In the genomic region with DNA sequence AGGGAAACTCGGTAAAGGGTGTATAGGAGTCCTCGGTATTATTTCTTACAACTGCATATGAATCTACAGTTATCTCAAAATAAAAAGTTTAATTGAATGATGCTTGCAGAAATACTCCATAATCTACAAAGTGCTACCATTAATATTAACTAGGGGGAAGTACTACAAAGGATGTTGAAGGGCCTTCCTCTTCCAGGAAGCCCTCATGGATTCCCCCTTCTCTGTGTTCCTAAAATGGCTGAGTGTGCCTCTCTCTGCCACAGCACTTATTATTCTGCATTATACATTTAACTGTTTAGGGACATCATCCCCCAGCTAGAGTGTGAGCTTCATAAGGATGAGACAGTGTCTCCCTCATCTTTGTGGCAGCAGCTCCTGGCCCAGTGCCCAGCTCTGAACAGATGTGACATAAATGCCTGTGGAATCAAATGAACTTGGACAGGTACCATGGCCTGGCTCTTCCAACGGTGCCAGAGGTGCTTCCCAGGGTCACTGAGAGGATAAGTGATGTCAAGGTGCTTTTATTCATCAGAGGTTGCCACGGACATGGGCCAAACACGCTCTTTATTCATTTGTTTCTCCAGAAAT, we compare ENCODE assay signal across 27 cellular contexts.
A peak's percentile ranks its signal among the peaks of the same experiment; 100 is the strongest.
DNase-seq lines count a peak whose midpoint lies in the region; ATAC-seq and TF ChIP-seq lines count a peak whose summit lies in the region.
"Had no signal": no experiment of that assay in that cellular context is flagged by ENCODE, and none has a peak within 500 bp of the region (broad histone marks: within the 10 kb centered on the region; RNA-seq: fewer than 3 reads in every experiment).

No MANE protein-coding gene starts in this region.

- H3K27ac ChIP-seq in gastroesophageal sphincter (no peak overlapping the region), ovary (no peak overlapping the region)
- H3K27ac ChIP-seq: foreskin keratinocyte, hepatocyte, parathyroid adenoma had no signal

- no peaks in the 10 kb centered on the region for H3K4me1 ChIP-seq in gastroesophageal sphincter
- H3K4me1 ChIP-seq in ovary (ENCODE audit: insufficient read depth), result no peaks in the 10 kb centered on the region
- H3K4me1 ChIP-seq: foreskin keratinocyte, parathyroid adenoma had no signal

- peaks cover 44% of the 10 kb centered on the region for H3K36me3 Mint-ChIP-seq in memory B cell
- H3K36me3 Mint-ChIP-seq: immature natural killer cell, mesothelial cell of epicardium had no signal

- TF ChIP-seq CTCF in gastroesophageal sphincter (IDR thresholded peaks at IDR 0.05) (no peak), ovary (IDR thresholded peaks at IDR 0.05) (no peak)

- H3K27me3 Mint-ChIP-seq in memory B cell, result no peaks in the 10 kb centered on the region

- H3K36me3 ChIP-seq in gastroesophageal sphincter (no peaks in the 10 kb centered on the region), ovary (no peaks in the 10 kb centered on the region)

- H3K4me3 Mint-ChIP-seq in memory B cell, result no peak overlapping the region
- H3K4me3 Mint-ChIP-seq: H9, immature natural killer cell, mesothelial cell of epicardium, nephron, T-cell had no signal

- peaks cover 3% of the 10 kb centered on the region for H3K9me3 Mint-ChIP-seq in memory B cell

- H3K4me1 Mint-ChIP-seq in memory B cell, result peaks cover 62% of the 10 kb centered on the region
- H3K4me1 Mint-ChIP-seq: immature natural killer cell, nephron, T-cell had no signal

- H3K9me3 ChIP-seq in gastroesophageal sphincter (peaks cover 0 to 10% (median 0%) of the 10 kb centered on the region in 3 donors), ovary (no peaks in the 10 kb centered on the region)

- no peak for ATAC-seq in memory B cell (ENCODE audit: low read depth)
- ATAC-seq in GM21529 (IDR thresholded peaks at IDR 0.05; ENCODE audit: unreplicated experiment), result no peak
- no peak for ATAC-seq in gastroesophageal sphincter
- ATAC-seq: foreskin keratinocyte, left lobe of liver, right cardiac atrium, T-cell had no signal

- intact Hi-C loops in ovary (cut with DNase I), result loop anchor here in 1 of 4 donors (1.0 kb wide), 1 partner anchor 12 kb away; no protein-coding TSS in a partner anchor

- DNase-seq in NCI-H2029 (lab: John Stamatoyannopoulos, UW) (peak; percentile 64), NCI-H2029 treated with DMSO at 0.1 percent for 48 hours (lab: John Stamatoyannopoulos, UW) (no peak), COLO668 (lab: John Stamatoyannopoulos, UW; ENCODE audit: unreplicated experiment) (peak; percentile 24), NCI-H446 treated with DMSO at 0.1 percent for 48 hours (lab: John Stamatoyannopoulos, UW) (peak; percentile 28), memory B cell (ENCODE audit: low spot score in 2 of 2) (no peak), ovary (no peak)
- DNase-seq: activated CD4-positive, alpha-beta T cell treated with anti-CD3 and anti-CD28 coated beads, Interleukin-2, amount 50 U/mL, for 1 hour; activated CD8-positive, alpha-beta memory T cell treated with anti-CD3 and anti-CD28 coated beads, Interleukin-2, amount 50 U/mL, for 48 hours; activated effector memory CD4-positive, alpha-beta T cell treated with Interleukin-2 at 50 U/mL for 16 hours; C1 segment of cervical spinal cord; cerebellar nuclear complex; effector CD4-positive, alpha-beta T cell; foreskin keratinocyte; H9; immature natural killer cell; NCI-H1930; NCI-H748 treated with DMSO at 0.1 percent for 48 hours; right cardiac atrium; SHP77 treated with DMSO at 0.1 percent for 48 hours; T-cell had no signal

- H3K27ac Mint-ChIP-seq in memory B cell, result peak overlapping the region; percentile 79
- H3K27ac Mint-ChIP-seq: immature natural killer cell, mesothelial cell of epicardium, nephron, T-cell had no signal

- H3K4me3 ChIP-seq in gastroesophageal sphincter, result no peak overlapping the region
- H3K4me3 ChIP-seq in ovary, result no peak overlapping the region
- H3K4me3 ChIP-seq: hepatocyte had no signal

- WGBS in gastroesophageal sphincter (ENCODE audit: low coverage in 1 of 2), 2 donors, result 71 to 83% methylated on average over 3 to 4 of the region's 5 CpGs
- WGBS in ovary, 3 donors, result 59 to 68% (median 67%) methylated on average over 5 of the region's 5 CpGs

- TF ChIP-seq POLR2A in gastroesophageal sphincter (IDR thresholded peaks at IDR 0.05), result no peak
- TF ChIP-seq POLR2A in ovary (IDR thresholded peaks at IDR 0.05), result no peak

- H3K27me3 ChIP-seq in gastroesophageal sphincter (peaks cover 48% of the 10 kb centered on the region), ovary (no peaks in the 10 kb centered on the region)
- H3K27me3 ChIP-seq: foreskin keratinocyte had no signal

- no peak for TF ChIP-seq EP300 in gastroesophageal sphincter (IDR thresholded peaks at IDR 0.05)
- no peak for TF ChIP-seq EP300 in ovary (IDR thresholded peaks at IDR 0.05)

Comparison
In these comparisons a context has a peak if more than half of its experiments do, and no peak if none do; other contexts are left out.
1. DNase-seq: peak in NCI-H2029 (single experiment), COLO668 (single experiment) and NCI-H446 treated with DMSO at 0.1 percent for 48 hours (single experiment); none in NCI-H2029 treated with DMSO at 0.1 percent for 48 hours (single experiment), memory B cell (0 of 2) and ovary (0 of 5).